ENCODE assay signal across 35 cellular contexts in genomic region chr10:122297583-122297982, GRCh38. TPM values are rescaled to one million over a fixed set of nuclear protein-coding genes. Genes with fewer than 3 reads are reported as not detected.
"Had no signal": no experiment of that assay in that cellular context is flagged by ENCODE, and none has a peak within 500 bp of the region (broad histone marks: within the 10 kb centered on the region; RNA-seq: fewer than 3 reads in every experiment).

No MANE protein-coding gene starts in this region.

- H3K4me3 ChIP-seq: ascending aorta, breast epithelium, cardiac muscle cell, esophagus squamous epithelium, gastroesophageal sphincter, heart right ventricle had no signal

- H3K9me3 ChIP-seq: ascending aorta, breast epithelium, esophagus squamous epithelium, gastroesophageal sphincter, heart right ventricle had no signal

- H3K4me3 Mint-ChIP-seq: activated B cell treated with CpG ODN at 0.5 μM for 24 hours; activated naive CD4-positive, alpha-beta T cell treated with anti-CD3 and anti-CD28 coated beads, Interleukin-2, amount 10 ng/mL, durations not matched to agents 7 days and 5 days; activated naive CD8-positive, alpha-beta T cell treated with anti-CD3 and anti-CD28 coated beads, Interleukin-2, amount 10 ng/mL, durations not matched to agents 7 days and 5 days; activated T-cell treated with anti-CD3 and anti-CD28 coated beads, Interleukin-2, amount 50 U/mL, for 24 hours; activated T-cell treated with anti-CD3 and anti-CD28 coated beads, Interleukin-2, amount 50 U/mL, for 72 hours; brain; effector memory CD8-positive, alpha-beta T cell; T-helper 17 cell; T-helper 2 cell treated with Interferon-gamma antibody and Interleukin-4, amounts not matched to agents 5 μg/mL and 100 μg/mL, for 36 hours had no signal

- H3K27ac Mint-ChIP-seq: activated B cell treated with CpG ODN at 0.5 μM for 24 hours; activated naive CD4-positive, alpha-beta T cell treated with anti-CD3 and anti-CD28 coated beads, Interleukin-2, amount 10 ng/mL, durations not matched to agents 7 days and 5 days; activated naive CD4-positive, alpha-beta T cell treated with anti-CD3 and anti-CD28 coated beads, Interleukin-2, amount 50 U/mL, for 72 hours; activated naive CD8-positive, alpha-beta T cell treated with anti-CD3 and anti-CD28 coated beads, Interleukin-2, amount 10 ng/mL, durations not matched to agents 7 days and 5 days; activated T-cell treated with anti-CD3 and anti-CD28 coated beads, Interleukin-2, amount 50 U/mL, for 24 hours; activated T-cell treated with anti-CD3 and anti-CD28 coated beads, Interleukin-2, amount 50 U/mL, for 72 hours; brain; T-helper 17 cell; T-helper 2 cell treated with Interferon-gamma antibody and Interleukin-4, amounts not matched to agents 5 μg/mL and 100 μg/mL, for 36 hours had no signal

- H3K36me3 Mint-ChIP-seq: activated naive CD4-positive, alpha-beta T cell treated with anti-CD3 and anti-CD28 coated beads, Interleukin-2, amount 10 ng/mL, durations not matched to agents 7 days and 5 days; activated naive CD4-positive, alpha-beta T cell treated with anti-CD3 and anti-CD28 coated beads, Interleukin-2, amount 50 U/mL, for 72 hours; activated naive CD8-positive, alpha-beta T cell treated with anti-CD3 and anti-CD28 coated beads, Interleukin-2, amount 10 ng/mL, durations not matched to agents 7 days and 5 days; brain had no signal

- H3K4me1 Mint-ChIP-seq: brain had no signal

- DNase-seq: activated B cell treated with CpG ODN at 0.5 μM for 24 hours; activated CD4-positive, alpha-beta T cell treated with anti-CD3 and anti-CD28 coated beads for 48 hours; activated CD4-positive, alpha-beta T cell treated with anti-CD3 and anti-CD28 coated beads, Interleukin-2, amount 50 U/mL, for 1 hour; activated CD4-positive, alpha-beta T cell treated with anti-CD3 and anti-CD28 coated beads, Interleukin-2, amount 50 U/mL, for 48 hours; activated CD8-positive, alpha-beta memory T cell treated with anti-CD3 and anti-CD28 coated beads, Interleukin-2, amount 50 U/mL, for 48 hours; activated gamma-delta T cell; activated naive CD4-positive, alpha-beta T cell; activated naive CD4-positive, alpha-beta T cell treated with anti-CD3 and anti-CD28 coated beads, Interleukin-2, amount 10 ng/mL, durations not matched to agents 7 days and 5 days; activated naive CD8-positive, alpha-beta T cell treated with anti-CD3 and anti-CD28 coated beads, Interleukin-2, amount 10 ng/mL, durations not matched to agents 7 days and 5 days; activated T-cell treated with anti-CD3 and anti-CD28 coated beads for 4 hours; activated T-cell treated with anti-CD3 and anti-CD28 coated beads, Interleukin-2, amount 50 U/mL, for 24 hours; activated T-cell treated with anti-CD3 and anti-CD28 coated beads, Interleukin-2, amount 50 U/mL, for 72 hours; central memory CD4-positive, alpha-beta T cell; cerebellar nuclear complex; cortex of kidney; dermis blood vessel endothelial cell; effector CD4-positive, alpha-beta T cell; effector memory CD8-positive, alpha-beta T cell; erythroblast; esophagus squamous epithelium; foreskin melanocyte; heart right ventricle; T-helper 1 cell; T-helper 17 cell; T1000; WERI-Rb-1 had no signal

- H3K36me3 ChIP-seq: ascending aorta, breast epithelium, cardiac muscle cell, esophagus squamous epithelium, gastroesophageal sphincter, heart right ventricle, WERI-Rb-1 had no signal

- H3K9me3 Mint-ChIP-seq: activated B cell treated with CpG ODN at 0.5 μM for 24 hours; activated naive CD4-positive, alpha-beta T cell treated with anti-CD3 and anti-CD28 coated beads, Interleukin-2, amount 10 ng/mL, durations not matched to agents 7 days and 5 days; activated naive CD4-positive, alpha-beta T cell treated with anti-CD3 and anti-CD28 coated beads, Interleukin-2, amount 50 U/mL, for 72 hours; activated naive CD8-positive, alpha-beta T cell treated with anti-CD3 and anti-CD28 coated beads, Interleukin-2, amount 10 ng/mL, durations not matched to agents 7 days and 5 days; activated T-cell treated with anti-CD3 and anti-CD28 coated beads, Interleukin-2, amount 50 U/mL, for 24 hours; activated T-cell treated with anti-CD3 and anti-CD28 coated beads, Interleukin-2, amount 50 U/mL, for 72 hours; effector memory CD8-positive, alpha-beta T cell; T-helper 2 cell treated with Interferon-gamma antibody and Interleukin-4, amounts not matched to agents 5 μg/mL and 100 μg/mL, for 36 hours had no signal

- H3K27ac ChIP-seq: ascending aorta, breast epithelium, cardiac muscle cell, esophagus squamous epithelium, gastroesophageal sphincter, heart right ventricle, WERI-Rb-1 had no signal

- H3K27me3 ChIP-seq: ascending aorta, breast epithelium, cardiac muscle cell, esophagus squamous epithelium, gastroesophageal sphincter, heart right ventricle had no signal

- H3K4me1 ChIP-seq: ascending aorta, breast epithelium had no signal

RNA-seq across cellular contexts. Expression of gene BTBD16, which starts 26.5 kb away (rescaled TPM):
- total RNA-seq: activated B cell treated with CpG ODN at 0.5 μM for 24 hours; activated naive CD4-positive, alpha-beta T cell treated with anti-CD3 and anti-CD28 coated beads, Interleukin-2, amount 50 U/mL, for 72 hours; activated naive CD8-positive, alpha-beta T cell treated with anti-CD3 and anti-CD28 coated beads, Interleukin-2, amount 10 ng/mL, durations not matched to agents 7 days and 5 days; activated T-cell treated with anti-CD3 and anti-CD28 coated beads, Interleukin-2, amount 50 U/mL, for 72 hours; ascending aorta; dermis blood vessel endothelial cell; esophagus squamous epithelium; fibroblast of lung; fibroblast of villous mesenchyme; gastroesophageal sphincter; T-helper 17 cell had no signal
